In the genomic region with DNA sequence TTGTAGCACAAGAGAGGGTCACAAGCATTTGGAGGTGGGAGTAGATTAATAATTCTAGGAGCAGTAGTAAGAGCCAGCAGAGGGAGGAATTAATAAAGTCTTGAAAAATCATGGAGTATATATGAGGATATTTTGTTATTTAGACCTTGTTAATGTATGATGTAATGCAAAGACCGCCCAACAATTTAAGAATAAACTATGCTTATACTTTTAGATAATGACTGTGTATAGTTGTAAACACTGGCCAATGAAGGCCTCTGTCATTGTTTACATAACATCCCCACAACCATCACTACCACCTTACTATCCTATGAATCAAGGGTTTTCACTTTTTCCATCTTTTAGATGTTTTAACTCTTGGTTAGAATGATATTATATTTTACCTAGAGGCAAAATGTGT, we compare ENCODE assay signal across 11 cellular contexts. TPM values are rescaled to one million over a fixed set of nuclear protein-coding genes. Genes with fewer than 3 reads are reported as not detected.
"Had no signal": no experiment of that assay in that cellular context is flagged by ENCODE, and none has a peak within 500 bp of the region (broad histone marks: within the 10 kb centered on the region; RNA-seq: fewer than 3 reads in every experiment).

No MANE protein-coding gene starts in this region.

- H3K36me3 ChIP-seq: HAP-1 had no signal

- H2AFZ ChIP-seq: GM23248, GM23338 had no signal

- H3K4me1 ChIP-seq: HAP-1 had no signal

- DNase-seq: GM23248, GOT3, H7, H9, HCEC 1CT, HFFc6 had no signal

- FAIRE-seq: H1, H54 had no signal

- H3K9me3 ChIP-seq: HAP-1 had no signal

- H3K9ac ChIP-seq: GM23248 had no signal

- H3K4me3 ChIP-seq: GM23248, GM23338, HAP-1 had no signal

- H3K4me2 ChIP-seq: GM23338 had no signal

- H3K27ac ChIP-seq: GM23248 had no signal

- ATAC-seq: GM23338, HCT116 had no signal

RNA-seq across cellular contexts. Expression of gene OSR1, which starts 37.6 kb away (rescaled TPM):
- total RNA-seq: H7 had no signal
- polyA plus RNA-seq: GM23338 had no signal
